11 cellular contexts compared by ENCODE assay signal in genomic region chr6:13273202-13273930, GRCh38. TPM values are rescaled to one million over a fixed set of nuclear protein-coding genes. Genes with fewer than 3 reads are reported as not detected.
DNase-seq lines count a peak whose midpoint lies in the region; ATAC-seq lines count a peak whose summit lies in the region.
"Had no signal": no experiment of that assay in that cellular context is flagged by ENCODE, and none has a peak within 500 bp of the region (broad histone marks: within the 10 kb centered on the region; RNA-seq: fewer than 3 reads in every experiment).

No MANE protein-coding gene starts in this region.

- H3K4me1 ChIP-seq in effector memory CD4-positive, alpha-beta T cell (ENCODE audit: control insufficient read depth, insufficient read depth, low read length, poor library complexity, severe bottlenecking): peaks cover 9% of the 10 kb centered on the region

- H3K27ac ChIP-seq in effector memory CD4-positive, alpha-beta T cell (ENCODE audit: insufficient read depth, low read length, poor library complexity, severe bottlenecking): no peak overlapping the region
- H3K27ac ChIP-seq: gastroesophageal sphincter had no signal

- H3K4me3 Mint-ChIP-seq in stimulated activated effector memory CD8-positive, alpha-beta T cell treated with anti-CD3 and anti-CD28 coated beads, Interleukin-12 subunit alpha, Interleukin-12 subunit beta, amount 100 ng/mL, for 72 hours: peak overlapping the region; percentile 60

- H3K9me3 ChIP-seq in effector memory CD4-positive, alpha-beta T cell (ENCODE audit: control insufficient read depth, low read length): no peaks in the 10 kb centered on the region
- H3K9me3 ChIP-seq: gastroesophageal sphincter had no signal

- ATAC-seq in stimulated activated effector memory CD8-positive, alpha-beta T cell treated with anti-CD3 and anti-CD28 coated beads, Interleukin-12 subunit alpha, Interleukin-12 subunit beta, amount 100 ng/mL, for 72 hours: no peak
- no peak for ATAC-seq in HG03520 (IDR thresholded peaks at IDR 0.05; ENCODE audit: unreplicated experiment)

- no peaks in the 10 kb centered on the region for H3K9me3 Mint-ChIP-seq in stimulated activated effector memory CD8-positive, alpha-beta T cell treated with anti-CD3 and anti-CD28 coated beads, Interleukin-12 subunit alpha, Interleukin-12 subunit beta, amount 100 ng/mL, for 72 hours

- peak overlapping the region; percentile 48 for H3K27ac Mint-ChIP-seq in stimulated activated effector memory CD8-positive, alpha-beta T cell treated with anti-CD3 and anti-CD28 coated beads, Interleukin-12 subunit alpha, Interleukin-12 subunit beta, amount 100 ng/mL, for 72 hours

- peak overlapping the region; percentile 98 for H3K4me3 ChIP-seq in GM08714 (ENCODE audit: low read length)
- H3K4me3 ChIP-seq in effector memory CD4-positive, alpha-beta T cell (ENCODE audit: insufficient read depth, low read depth, low read length, poor library complexity, severe bottlenecking): no peak overlapping the region

- DNase-seq in NAMALWA (ENCODE audit: low spot score) (peak; percentile 35), globus pallidus (ENCODE audit: low spot score) (peak; percentile 74), ureter (ENCODE audit: low spot score) (no peak)
- no peak for DNase-seq in stimulated activated effector memory CD8-positive, alpha-beta T cell treated with anti-CD3 and anti-CD28 coated beads, Interleukin-12 subunit alpha, Interleukin-12 subunit beta, amount 100 ng/mL, for 72 hours (ENCODE audit: low spot score in 2 of 2)
- DNase-seq in effector memory CD4-positive, alpha-beta T cell: no peak
- DNase-seq: dermis blood vessel endothelial cell, DMS79 treated with DMSO at 0.1 percent for 48 hours, NCI-H226 had no signal

- H3K4me1 Mint-ChIP-seq in stimulated activated effector memory CD8-positive, alpha-beta T cell treated with anti-CD3 and anti-CD28 coated beads, Interleukin-12 subunit alpha, Interleukin-12 subunit beta, amount 100 ng/mL, for 72 hours: peaks cover 25% of the 10 kb centered on the region

- peaks cover 6% of the 10 kb centered on the region for H3K36me3 Mint-ChIP-seq in stimulated activated effector memory CD8-positive, alpha-beta T cell treated with anti-CD3 and anti-CD28 coated beads, Interleukin-12 subunit alpha, Interleukin-12 subunit beta, amount 100 ng/mL, for 72 hours

- H3K36me3 ChIP-seq in effector memory CD4-positive, alpha-beta T cell (ENCODE audit: control insufficient read depth, insufficient read depth, low read length): no peaks in the 10 kb centered on the region

- H3K27me3 ChIP-seq in effector memory CD4-positive, alpha-beta T cell (replicated peaks; ENCODE audit: control insufficient read depth, insufficient read depth, low read length, poor library complexity, severe bottlenecking): no peaks in the 10 kb centered on the region
- H3K27me3 ChIP-seq: gastroesophageal sphincter had no signal

RNA-seq across cellular contexts. Expression of gene TBC1D7, which starts 55.0 kb away (rescaled TPM):
- total RNA-seq in ureter: 15.6 TPM

Comparison
In these comparisons a context has a peak if more than half of its experiments do, and no peak if none do; other contexts are left out.
1. DNase-seq: peak in NAMALWA (single experiment) and globus pallidus (single experiment); none in stimulated activated effector memory CD8-positive, alpha-beta T cell treated with anti-CD3 and anti-CD28 coated beads, Interleukin-12 subunit alpha, Interleukin-12 subunit beta, amount 100 ng/mL, for 72 hours (0 of 2), effector memory CD4-positive, alpha-beta T cell (0 of 3) and ureter (single experiment).